ENCODE assay signal across 8 cellular contexts in the genomic region with DNA sequence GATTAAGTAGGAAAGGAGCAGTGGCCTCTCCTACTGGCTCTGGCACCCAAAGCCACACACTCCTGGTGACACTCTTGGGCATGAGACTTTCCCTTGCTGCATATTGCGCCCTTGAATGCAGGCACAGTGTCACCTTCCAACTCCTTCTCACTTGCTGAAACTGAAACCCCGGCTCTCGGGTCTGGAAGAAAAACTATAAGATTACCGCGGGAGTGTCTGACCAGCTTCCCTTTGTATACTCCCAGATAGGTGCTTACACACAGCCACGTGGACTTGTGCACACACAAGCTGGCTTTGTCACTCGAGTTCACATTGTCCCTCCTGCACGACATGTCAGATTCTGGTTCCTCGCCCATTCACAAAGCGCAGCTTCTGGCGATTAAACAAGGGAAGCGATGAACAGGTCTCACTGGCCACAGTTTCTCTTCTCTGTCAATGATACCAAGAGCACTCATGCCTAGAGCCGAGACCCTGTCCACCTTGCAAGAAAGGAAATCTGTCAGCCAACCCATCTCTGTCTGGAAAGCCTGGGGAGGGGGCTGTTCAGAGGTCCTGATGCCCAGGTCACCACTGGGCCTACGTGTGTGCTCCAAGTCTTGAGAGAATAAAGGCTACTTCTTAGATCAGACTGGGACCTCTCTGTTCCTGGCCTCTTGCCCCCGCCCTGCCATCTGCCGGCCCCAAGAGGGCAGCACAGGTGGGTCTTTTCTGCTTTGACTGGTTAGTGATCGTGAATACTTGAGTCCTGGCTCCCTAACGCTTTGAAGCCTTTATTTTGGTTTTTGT.
A peak's percentile ranks its signal among the peaks of the same experiment; 100 is the strongest.
DNase-seq lines count a peak whose midpoint lies in the region; ATAC-seq and TF ChIP-seq lines count a peak whose summit lies in the region.

No MANE protein-coding gene starts in this region.

- ATAC-seq in naive thymus-derived CD8-positive, alpha-beta T cell = peak; percentile 68 to 79
- ATAC-seq in HG03159 (IDR thresholded peaks at IDR 0.05; ENCODE audit: unreplicated experiment) = no peak

- POLR2A ChIA-PET in naive thymus-derived CD8-positive, alpha-beta T cell (lab: Charles Lee) = interaction anchor here (1.2 kb wide), 1 partner anchor 17 kb away, joined by 5 read pairs; no protein-coding TSS in a partner anchor

- peaks cover 0 to 6% (median 0%) of the 10 kb centered on the region in 4 donors for H3K4me1 Mint-ChIP-seq in naive thymus-derived CD8-positive, alpha-beta T cell

- H3K4me3 ChIP-seq in dorsolateral prefrontal cortex = no peak overlapping the region

- peaks cover 2 to 3% (median 3%) of the 10 kb centered on the region in 3 donors for H3K36me3 Mint-ChIP-seq in naive thymus-derived CD8-positive, alpha-beta T cell

- no peak overlapping the region for H3K27ac Mint-ChIP-seq in naive thymus-derived CD8-positive, alpha-beta T cell

- peak; percentile 51 for TF ChIP-seq CTCF in AG09319 (IDR thresholded peaks at IDR 0.05; ENCODE audit: low read depth, low read length)
- peak; percentile 77 for TF ChIP-seq CTCF in GM20000 (IDR thresholded peaks at IDR 0.05; ENCODE audit: extremely low read depth, missing control alignments)
- peak in 46 of 56 donors; percentile 12 to 65 (median 42) for TF ChIP-seq CTCF in dorsolateral prefrontal cortex (IDR thresholded peaks at IDR 0.05 in 54 of 56, conservative IDR thresholded peaks at IDR 0.05 in 2 of 56; ENCODE audit: low read depth in 1 of 56, partially characterized antibody in 56 of 56)

- peaks cover 16 to 42% (median 35%) of the 10 kb centered on the region in 5 donors for H3K27me3 Mint-ChIP-seq in naive thymus-derived CD8-positive, alpha-beta T cell

- peaks cover 0 to 2% (median 0%) of the 10 kb centered on the region in 9 donors for H3K9me3 Mint-ChIP-seq in naive thymus-derived CD8-positive, alpha-beta T cell

- H3K27ac ChIP-seq in dorsolateral prefrontal cortex = no peak overlapping the region

- H3K4me3 Mint-ChIP-seq in naive thymus-derived CD8-positive, alpha-beta T cell = no peak overlapping the region

- H3K27me3 ChIP-seq in dorsolateral prefrontal cortex = peaks cover 0 to 34% (median 0%) of the 10 kb centered on the region in 45 donors

- intact Hi-C loops in dorsolateral prefrontal cortex (cut with DNase I) = no loop called here

- DNase-seq in AG09319 (ENCODE audit: extremely low read depth, low read depth) = no peak
- DNase-seq in GM20000 (ENCODE audit: low spot score) = peak; percentile 79
- DNase-seq in NCI-H226 = peak; percentile 28
- peak; percentile 22 for DNase-seq in activated CD4-positive, alpha-beta T cell treated with anti-CD3 and anti-CD28 coated beads for 1 hour
- peak in 2 of 10 donors; percentile 47 to 73 for DNase-seq in dorsolateral prefrontal cortex
- DNase-seq in naive thymus-derived CD8-positive, alpha-beta T cell = peak; percentile 11 to 70 (median 38)
- DNase-seq in superior temporal gyrus (ENCODE audit: extremely low spot score) = no peak

Comparison
In these comparisons a context has a peak if more than half of its experiments do, and no peak if none do; other contexts are left out.
1. DNase-seq: peak in GM20000 (single experiment), NCI-H226 (single experiment), activated CD4-positive, alpha-beta T cell treated with anti-CD3 and anti-CD28 coated beads for 1 hour (single experiment) and naive thymus-derived CD8-positive, alpha-beta T cell (10 of 10); none in AG09319 (single experiment) and superior temporal gyrus (single experiment).
2. Peak in every context shown above with its lines, with median percentiles within 50 percentile points of each other: CTCF ChIP-seq.